In the genomic region with DNA sequence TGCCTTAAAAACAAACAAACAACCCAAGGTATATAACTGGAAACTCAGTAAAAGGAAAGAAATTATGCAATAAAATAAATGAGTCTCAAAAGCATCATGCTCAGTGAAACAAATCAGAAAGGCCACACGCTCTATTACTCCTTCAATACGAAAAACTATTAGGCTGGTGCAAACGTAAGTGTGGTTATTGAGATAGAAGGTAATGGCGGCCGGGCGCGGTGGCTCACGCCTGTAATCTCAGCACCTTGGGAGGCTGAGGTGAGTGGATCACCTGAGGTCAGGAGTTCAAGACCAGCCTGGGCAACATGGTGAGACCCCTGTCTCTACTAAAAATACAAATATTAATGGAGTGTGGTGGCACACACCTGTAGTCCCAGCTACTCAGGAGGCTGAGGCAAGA, we compare ENCODE assay signal across 1 cellular context. TPM values are rescaled to one million over a fixed set of nuclear protein-coding genes. Genes with fewer than 3 reads are reported as not detected.
"Had no signal": no experiment of that assay in that cellular context is flagged by ENCODE, and none has a peak within 500 bp of the region (broad histone marks: within the 10 kb centered on the region; RNA-seq: fewer than 3 reads in every experiment).

No MANE protein-coding gene starts in this region.

RNA-seq across cellular contexts. Expression of a gene that starts 17.6 kb away (rescaled TPM):
- polyA plus RNA-seq: neural cell had no signal
